ENCODE assay signal across 8 cellular contexts in genomic region chr11:27395556-27396258, GRCh38. TPM values are rescaled to one million over a fixed set of nuclear protein-coding genes. Genes with fewer than 3 reads are reported as not detected.
DNase-seq lines count a peak whose midpoint lies in the region; ATAC-seq, FAIRE-seq and TF ChIP-seq lines count a peak whose summit lies in the region.
"Had no signal": no experiment of that assay in that cellular context is flagged by ENCODE, and none has a peak within 500 bp of the region (broad histone marks: within the 10 kb centered on the region; RNA-seq: fewer than 3 reads in every experiment).

No MANE protein-coding gene starts in this region.

- TF ChIP-seq POLR2A in body of pancreas (IDR thresholded peaks at IDR 0.05) = no peak
- TF ChIP-seq POLR2A in transverse colon (IDR thresholded peaks at IDR 0.05) = no peak

- H3K36me3 ChIP-seq in body of pancreas (replicated peaks in 1 of 2; ENCODE audit: insufficient read depth in 1 of 2, low read depth in 2 of 2) (no peaks in the 10 kb centered on the region), kidney (ENCODE audit: control insufficient read depth in 1 of 2, insufficient read depth in 2 of 2, low read length in 2 of 2) (no peaks in the 10 kb centered on the region), transverse colon (no peaks in the 10 kb centered on the region)

- TF ChIP-seq CTCF in body of pancreas (IDR thresholded peaks at IDR 0.05) (no peak), kidney (IDR thresholded peaks at IDR 0.05; ENCODE audit: borderline replicate concordance, extremely low read depth, insufficient read depth) (no peak), transverse colon (IDR thresholded peaks at IDR 0.05) (no peak)

- H3K9ac ChIP-seq in kidney (ENCODE audit: low read length in 2 of 2) = peak overlapping the region in 1 of 2 donors; percentile 20

- in situ Hi-C loops in transverse colon (cut with MboI; ENCODE audit: low pct_ligation_motif_present in 1 of 4, low pct_unique_long_range_greater_than_20kb in 1 of 4, low sequenced_read_pairs in 3 of 4) = no loop called here

- peaks cover 83% of the 10 kb centered on the region for H3K4me1 ChIP-seq in body of pancreas
- H3K4me1 ChIP-seq in kidney (ENCODE audit: control insufficient read depth in 1 of 2, insufficient read depth in 1 of 2, low read depth in 1 of 2, low read length in 2 of 2) = peaks cover 25 to 49% of the 10 kb centered on the region in 2 donors
- peaks cover 27 to 82% (median 54%) of the 10 kb centered on the region in 4 donors for H3K4me1 ChIP-seq in transverse colon

- no peak for TF ChIP-seq EP300 in transverse colon (IDR thresholded peaks at IDR 0.05; ENCODE audit: low read depth)

- H3K27me3 ChIP-seq in body of pancreas (no peaks in the 10 kb centered on the region), transverse colon (no peaks in the 10 kb centered on the region)

- no peak overlapping the region for H3K4me3 ChIP-seq in body of pancreas
- peak overlapping the region; percentile 9 to 15 for H3K4me3 ChIP-seq in kidney (ENCODE audit: low read length in 2 of 2)
- H3K4me3 ChIP-seq in transverse colon = no peak overlapping the region

- DNase-seq in M059J (ENCODE audit: low read depth) = peak; percentile 71
- peak; percentile 41 to 75 (median 56) for DNase-seq in body of pancreas
- no peak for DNase-seq in kidney
- peak; percentile 64 for DNase-seq in transverse colon
- DNase-seq in CD1c-positive myeloid dendritic cell (ENCODE audit: extremely low spot score) = no peak
- no peak for DNase-seq in NCI-H1105 treated with DMSO at 0.1 percent for 48 hours (lab: John Stamatoyannopoulos, UW)
- DNase-seq: cortex of kidney had no signal

- intact Hi-C loops in body of pancreas (cut with DNase I) (no loop called here), kidney (cut with DNase I) (no loop called here), transverse colon (cut with DNase I; ENCODE audit: low total_unique reads) (loop anchor here (2.0 kb wide), 1 partner anchor 27 kb away; no protein-coding TSS in a partner anchor)

- WGBS in body of pancreas, 2 donors = 6 to 16% methylated on average over 7 of the region's 7 CpGs
- 38 to 55% methylated on average over 7 of the region's 7 CpGs for WGBS in transverse colon (ENCODE audit: low coverage in 1 of 2), 2 donors

- no peak for FAIRE-seq in kidney (lab: Jason Lieb, UNC)

- ATAC-seq in body of pancreas (peak; percentile 83), HG03196 (IDR thresholded peaks at IDR 0.05; ENCODE audit: unreplicated experiment) (no peak)

- H3K9me3 ChIP-seq in body of pancreas (no peaks in the 10 kb centered on the region), kidney (ENCODE audit: control insufficient read depth in 1 of 2, low read length in 2 of 2) (no peaks in the 10 kb centered on the region), transverse colon (no peaks in the 10 kb centered on the region)

- peak overlapping the region; percentile 68 to 90 (median 73) for H3K27ac ChIP-seq in body of pancreas
- peak overlapping the region; percentile 60 to 88 for H3K27ac ChIP-seq in kidney (ENCODE audit: low read depth in 2 of 2, low read length in 2 of 2)
- H3K27ac ChIP-seq in transverse colon = peak overlapping the region; percentile 74 to 79 (median 79)

RNA-seq across cellular contexts. Expression of gene CCDC34, which starts 32.7 kb away (rescaled TPM):
- 15.3 and 23.5 TPM in 2 replicates for total RNA-seq in M059J (2014; rRNA removed; shearing (Covaris generic))
- total RNA-seq in body of pancreas (1 to 10 TPM; 3.6 to 5.9 TPM), kidney (5.4 TPM), transverse colon (1 to 10 TPM in 2 of 4 donors, under 1 TPM in 1, not detected in 1; 0.40 to 6.8 (median 5.6) TPM)
- 6.0 TPM for polyA plus RNA-seq in kidney (ENCODE audit: insufficient read depth, low read depth, low replicate concordance)

Comparison
In these comparisons a context has a peak if more than half of its experiments do, and no peak if none do; other contexts are left out.
1. DNase-seq: peak in M059J (single experiment), body of pancreas (4 of 4) and transverse colon (single experiment); none in kidney (single experiment), CD1c-positive myeloid dendritic cell (single experiment) and NCI-H1105 treated with DMSO at 0.1 percent for 48 hours (single experiment).
2. H3K4me3 ChIP-seq: peak in kidney (2 of 2); none in body of pancreas (0 of 2) and transverse colon (0 of 4).
3. Peak in every context shown above with its lines, with median percentiles within 50 percentile points of each other: H3K27ac ChIP-seq.